In the genomic region with DNA sequence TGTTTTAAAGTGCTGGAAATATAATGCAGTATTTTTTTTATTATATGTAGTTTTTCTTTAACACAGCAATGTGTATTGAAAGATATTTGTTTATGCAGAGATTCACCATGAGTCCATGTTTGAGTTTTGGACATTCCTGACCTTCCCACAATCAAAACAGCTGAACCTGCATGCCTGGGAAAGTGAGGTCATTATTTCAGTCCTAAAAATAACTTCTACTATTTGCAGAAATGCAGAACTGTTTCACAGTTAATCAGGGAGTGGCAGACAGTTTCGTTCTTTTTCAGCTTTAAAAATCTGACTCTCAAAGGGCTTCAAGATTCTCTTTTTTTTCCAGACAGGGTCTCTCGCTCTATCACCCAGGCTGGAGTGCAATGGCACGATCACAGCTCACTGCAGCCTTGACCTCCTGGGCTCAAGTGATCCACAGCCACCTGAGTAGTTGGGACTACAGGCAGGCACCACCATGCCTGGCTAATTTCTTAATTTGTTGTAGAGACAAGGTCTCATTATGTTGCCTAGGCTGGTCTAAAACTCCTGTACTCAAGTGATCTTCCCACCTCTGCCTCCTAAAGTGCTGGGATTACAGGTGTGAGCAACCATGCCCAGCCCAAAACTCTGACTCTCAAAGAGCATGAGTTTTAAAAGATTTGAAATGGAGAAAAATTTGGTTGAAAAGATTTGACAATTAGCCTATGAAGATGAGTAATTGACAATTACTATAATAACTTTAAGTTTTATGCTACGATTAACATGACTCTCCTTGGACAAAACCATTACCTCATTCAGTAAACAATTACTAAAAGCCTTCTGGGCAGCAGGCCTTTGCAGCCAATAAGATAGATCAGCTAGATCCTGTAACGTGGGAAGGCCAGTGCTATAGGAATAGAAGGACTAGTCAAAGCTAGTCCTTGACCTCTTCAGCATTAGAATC, we compare ENCODE assay signal across 8 cellular contexts. TPM values are rescaled to one million over a fixed set of nuclear protein-coding genes. Genes with fewer than 3 reads are reported as not detected.
DNase-seq lines count a peak whose midpoint lies in the region; ATAC-seq and TF ChIP-seq lines count a peak whose summit lies in the region.

No MANE protein-coding gene starts in this region.

- H3K27ac Mint-ChIP-seq in progenitor cell of endocrine pancreas: peak overlapping the region; percentile 97

- WGBS in esophagus, 2 donors: 51 to 54% methylated on average over 5 of the region's 5 CpGs
- WGBS in ovary, 3 donors: 38 to 44% (median 39%) methylated on average over 5 of the region's 5 CpGs

- no peak overlapping the region for H3K4me3 Mint-ChIP-seq in progenitor cell of endocrine pancreas (ENCODE audit: low read depth)

- H3K4me1 ChIP-seq in esophagus (ENCODE audit: control insufficient read depth in 2 of 2, insufficient read depth in 2 of 2, low read length in 1 of 2): no peaks in the 10 kb centered on the region
- H3K4me1 ChIP-seq in ovary (ENCODE audit: insufficient read depth): peaks cover 7% of the 10 kb centered on the region

- peak overlapping the region; percentile 33 to 71 for H3K27ac ChIP-seq in esophagus (ENCODE audit: low read depth in 2 of 2, low read length in 1 of 2)
- no peak overlapping the region for H3K27ac ChIP-seq in ovary

- peaks cover 28% of the 10 kb centered on the region for H3K4me1 Mint-ChIP-seq in progenitor cell of endocrine pancreas (ENCODE audit: low read depth)

- no peak for TF ChIP-seq EP300 in ovary (IDR thresholded peaks at IDR 0.05)

- H3K27me3 ChIP-seq in GM06990 (replicated peaks; ENCODE audit: control insufficient read depth, insufficient read depth, low read length) (no peaks in the 10 kb centered on the region), esophagus (ENCODE audit: control insufficient read depth in 1 of 2, insufficient read depth in 2 of 2, low read length in 2 of 2) (no peaks in the 10 kb centered on the region), ovary (no peaks in the 10 kb centered on the region)

- H3K9me3 Mint-ChIP-seq in progenitor cell of endocrine pancreas (ENCODE audit: low read depth): no peaks in the 10 kb centered on the region

- peak; percentile 44 for DNase-seq in GM06990 (ENCODE audit: extremely low read depth, insufficient read length)
- DNase-seq in NCI-H69 (lab: John Stamatoyannopoulos, UW): peak; percentile 44
- DNase-seq in progenitor cell of endocrine pancreas (ENCODE audit: low spot score, unreplicated experiment): no peak
- DNase-seq in ovary: no peak
- no peak for DNase-seq in GF-D8 (lab: John Stamatoyannopoulos, UW)
- no peak for DNase-seq in cerebellar cortex (ENCODE audit: low spot score)

- H3K27me3 Mint-ChIP-seq in progenitor cell of endocrine pancreas: no peaks in the 10 kb centered on the region

- no peak for TF ChIP-seq POLR2A in ovary (IDR thresholded peaks at IDR 0.05)

- H3K4me3 ChIP-seq in GM06990 (replicated peaks; ENCODE audit: low read depth, low read length): no peak overlapping the region
- no peak overlapping the region for H3K4me3 ChIP-seq in esophagus (ENCODE audit: low read depth in 1 of 2, low read length in 2 of 2)
- H3K4me3 ChIP-seq in ovary: no peak overlapping the region

- no peak for ATAC-seq in HG03139 (IDR thresholded peaks at IDR 0.05; ENCODE audit: unreplicated experiment)

- TF ChIP-seq CTCF in GM06990 (IDR thresholded peaks at IDR 0.05; ENCODE audit: insufficient read depth, low read length, poor library complexity, severe bottlenecking) (no peak), progenitor cell of endocrine pancreas (IDR thresholded peaks at IDR 0.05; ENCODE audit: unreplicated experiment) (no peak), ovary (IDR thresholded peaks at IDR 0.05) (no peak)

- peaks cover 34% of the 10 kb centered on the region for H3K36me3 Mint-ChIP-seq in progenitor cell of endocrine pancreas (ENCODE audit: insufficient read depth)

- intact Hi-C loops in ovary (cut with DNase I): no loop called here

- H3K36me3 ChIP-seq in GM06990 (ENCODE audit: control insufficient read depth, insufficient read depth, low read length) (peaks cover 4% of the 10 kb centered on the region), esophagus (ENCODE audit: control insufficient read depth in 2 of 2, insufficient read depth in 2 of 2, low read length in 1 of 2) (peaks cover 0 to 5% of the 10 kb centered on the region in 2 donors), ovary (no peaks in the 10 kb centered on the region)

- H3K9me3 ChIP-seq in esophagus (ENCODE audit: control insufficient read depth in 2 of 2, insufficient read depth in 1 of 2, low read depth in 1 of 2, low read length in 1 of 2) (no peaks in the 10 kb centered on the region), ovary (no peaks in the 10 kb centered on the region)

RNA-seq across cellular contexts. Expression of a gene that starts 5.0 kb away (rescaled TPM):
- 100 to 1,000 TPM; 573 to 578 TPM for polyA plus RNA-seq in esophagus
- total RNA-seq in progenitor cell of endocrine pancreas: 187 and 193 TPM in 2 replicates
- total RNA-seq in ovary: 100 to 1,000 TPM; 165 to 279 (median 194) TPM
- polyA plus RNA-seq in ovary: 100 to 1,000 TPM; 326 to 388 TPM

RNA-seq across cellular contexts. Expression of a gene that starts 9.4 kb away (rescaled TPM):
- polyA plus RNA-seq in esophagus (100 to 1,000 TPM; 342 to 364 TPM), ovary (100 to 1,000 TPM; 265 to 595 TPM)
- total RNA-seq in progenitor cell of endocrine pancreas (236 and 256 TPM in 2 replicates), ovary (100 to 1,000 TPM; 137 to 290 (median 206) TPM)

RNA-seq across cellular contexts. Expression of a gene that starts 37.2 kb away (rescaled TPM):
- 1 to 10 TPM; 1.6 to 1.7 TPM for polyA plus RNA-seq in esophagus
- total RNA-seq in progenitor cell of endocrine pancreas: 1.1 TPM in 2 replicates
- 1 to 10 TPM in 5 of 7 donors, under 1 TPM in 2; 0.69 to 7.3 (median 3.6) TPM for total RNA-seq in ovary
- polyA plus RNA-seq in ovary: 10 to 100 TPM in 1 of 2 donors, 1 to 10 TPM in 1; 3.2 to 21.0 TPM

Comparison
In these comparisons a context has a peak if more than half of its experiments do, and no peak if none do; other contexts are left out.
1. DNase-seq: peak in GM06990 (single experiment) and NCI-H69 (single experiment); none in progenitor cell of endocrine pancreas (single experiment), ovary (0 of 5), GF-D8 (single experiment) and cerebellar cortex (single experiment).
2. H3K27ac ChIP-seq: peak in esophagus (2 of 2); none in ovary (0 of 2).